13 cellular contexts compared by ENCODE assay signal in genomic region chr7:44449531-44449930, GRCh38. TPM values are rescaled to one million over a fixed set of nuclear protein-coding genes. Genes with fewer than 3 reads are reported as not detected.
A peak's percentile ranks its signal among the peaks of the same experiment; 100 is the strongest.
DNase-seq lines count a peak whose midpoint lies in the region; ATAC-seq, FAIRE-seq and TF ChIP-seq lines count a peak whose summit lies in the region.
"Had no signal": no experiment of that assay in that cellular context is flagged by ENCODE, and none has a peak within 500 bp of the region (broad histone marks: within the 10 kb centered on the region; RNA-seq: fewer than 3 reads in every experiment).

No MANE protein-coding gene starts in this region.

- no peak for FAIRE-seq in GM19239 (lab: Jason Lieb, UNC)

- H3K4me3 ChIP-seq in iPS-15b (ENCODE audit: low read depth, low read length): no peak overlapping the region
- H3K4me3 ChIP-seq: coronary artery, suprapubic skin had no signal

- no peak overlapping the region for H3K4me3 Mint-ChIP-seq in CD4-positive, alpha-beta T cell
- H3K4me3 Mint-ChIP-seq in activated naive CD8-positive, alpha-beta T cell treated with anti-CD3 and anti-CD28 coated beads, Interleukin-2, amount 10 ng/mL, durations not matched to agents 7 days and 5 days: peak overlapping the region; percentile 5
- H3K4me3 Mint-ChIP-seq: activated CD4-positive, alpha-beta memory T cell treated with anti-CD3 and anti-CD28 coated beads for 36 hours; activated naive CD4-positive, alpha-beta T cell treated with anti-CD3 and anti-CD28 coated beads, Interleukin-2, amount 10 ng/mL, durations not matched to agents 7 days and 5 days; natural killer cell treated with Interleukin-12 subunit alpha and Interleukin-12 subunit beta and Interleukin-15 and Interleukin-18, amount 100 ng/mL, for 72 hours had no signal

- H3K36me3 Mint-ChIP-seq in CD4-positive, alpha-beta T cell (ENCODE audit: low read depth): peaks cover 72% of the 10 kb centered on the region
- H3K36me3 Mint-ChIP-seq in activated naive CD8-positive, alpha-beta T cell treated with anti-CD3 and anti-CD28 coated beads, Interleukin-2, amount 10 ng/mL, durations not matched to agents 7 days and 5 days: peaks cover 63% of the 10 kb centered on the region

- intact Hi-C loops in CD4-positive, alpha-beta T cell (cut with DNase I, micrococcal nuclease): no loop called here

- H3K36me3 ChIP-seq in iPS-15b (ENCODE audit: control insufficient read depth, insufficient read depth, low read length): peaks cover 6% of the 10 kb centered on the region

- H3K9me3 Mint-ChIP-seq in CD4-positive, alpha-beta T cell: no peaks in the 10 kb centered on the region
- peaks cover 10% of the 10 kb centered on the region for H3K9me3 Mint-ChIP-seq in activated naive CD8-positive, alpha-beta T cell treated with anti-CD3 and anti-CD28 coated beads, Interleukin-2, amount 10 ng/mL, durations not matched to agents 7 days and 5 days
- H3K9me3 Mint-ChIP-seq: activated CD4-positive, alpha-beta memory T cell treated with anti-CD3 and anti-CD28 coated beads for 36 hours; natural killer cell treated with Interleukin-12 subunit alpha and Interleukin-12 subunit beta and Interleukin-15 and Interleukin-18, amount 100 ng/mL, for 72 hours had no signal

- ATAC-seq in CD4-positive, alpha-beta T cell (ENCODE audit: poor library complexity): no peak
- ATAC-seq in activated naive CD8-positive, alpha-beta T cell treated with anti-CD3 and anti-CD28 coated beads, Interleukin-2, amount 10 ng/mL, durations not matched to agents 7 days and 5 days (ENCODE audit: low read depth): no peak
- ATAC-seq in HG02623 (IDR thresholded peaks at IDR 0.05; ENCODE audit: unreplicated experiment): no peak
- ATAC-seq: natural killer cell treated with Interleukin-12 subunit alpha and Interleukin-12 subunit beta and Interleukin-15 and Interleukin-18, amount 100 ng/mL, for 72 hours; sciatic nerve had no signal

- POLR2A ChIA-PET in CD4-positive, alpha-beta T cell (lab: Charles Lee): interaction anchor here (0.6 to 1.6 kb wide), 2 partner anchors 31 to 40 kb away, joined by 3 to 5 read pairs; partner anchors contain the start of gene NUDCD3
- POLR2A ChIA-PET in activated naive CD8-positive, alpha-beta T cell treated with anti-CD3 and anti-CD28 coated beads, Interleukin-2, amount 10 ng/mL, durations not matched to agents 7 days and 5 days (lab: Charles Lee): no interaction called here

- peak overlapping the region; percentile 4 for H3K27ac Mint-ChIP-seq in CD4-positive, alpha-beta T cell
- H3K27ac Mint-ChIP-seq in activated naive CD8-positive, alpha-beta T cell treated with anti-CD3 and anti-CD28 coated beads, Interleukin-2, amount 10 ng/mL, durations not matched to agents 7 days and 5 days: no peak overlapping the region
- H3K27ac Mint-ChIP-seq: activated CD4-positive, alpha-beta memory T cell treated with anti-CD3 and anti-CD28 coated beads for 36 hours; natural killer cell treated with Interleukin-12 subunit alpha and Interleukin-12 subunit beta and Interleukin-15 and Interleukin-18, amount 100 ng/mL, for 72 hours had no signal

- H3K27me3 Mint-ChIP-seq in CD4-positive, alpha-beta T cell: no peaks in the 10 kb centered on the region
- H3K27me3 Mint-ChIP-seq in activated naive CD8-positive, alpha-beta T cell treated with anti-CD3 and anti-CD28 coated beads, Interleukin-2, amount 10 ng/mL, durations not matched to agents 7 days and 5 days: no peaks in the 10 kb centered on the region
- H3K27me3 Mint-ChIP-seq: activated CD4-positive, alpha-beta memory T cell treated with anti-CD3 and anti-CD28 coated beads for 36 hours; activated naive CD4-positive, alpha-beta T cell treated with anti-CD3 and anti-CD28 coated beads, Interleukin-2, amount 10 ng/mL, durations not matched to agents 7 days and 5 days; natural killer cell treated with Interleukin-12 subunit alpha and Interleukin-12 subunit beta and Interleukin-15 and Interleukin-18, amount 100 ng/mL, for 72 hours had no signal

- CTCF ChIA-PET in CD4-positive, alpha-beta T cell (lab: Charles Lee): interaction anchor here (0.7 kb wide), 1 partner anchor 234 kb away, joined by 7 read pairs; no protein-coding TSS in a partner anchor

- H3K27me3 ChIP-seq in CD4-positive, alpha-beta T cell (ENCODE audit: control insufficient read depth, insufficient read depth, low read length): no peaks in the 10 kb centered on the region
- H3K27me3 ChIP-seq in iPS-15b (ENCODE audit: control insufficient read depth, insufficient read depth, low read length): no peaks in the 10 kb centered on the region
- H3K27me3 ChIP-seq: suprapubic skin had no signal

- peak overlapping the region; percentile 5 for H3K9ac ChIP-seq in iPS-15b (ENCODE audit: low read depth, low read length)

- peaks cover 67% of the 10 kb centered on the region for H3K4me1 Mint-ChIP-seq in CD4-positive, alpha-beta T cell (ENCODE audit: low read depth)
- H3K4me1 Mint-ChIP-seq in activated naive CD8-positive, alpha-beta T cell treated with anti-CD3 and anti-CD28 coated beads, Interleukin-2, amount 10 ng/mL, durations not matched to agents 7 days and 5 days: peaks cover 27% of the 10 kb centered on the region

- no peaks in the 10 kb centered on the region for H3K9me3 ChIP-seq in CD4-positive, alpha-beta T cell (ENCODE audit: control insufficient read depth, low read length)
- H3K9me3 ChIP-seq in iPS-15b (ENCODE audit: control insufficient read depth, insufficient read depth, low read length): no peaks in the 10 kb centered on the region
- H3K9me3 ChIP-seq: suprapubic skin had no signal

- no peak for DNase-seq in CD4-positive, alpha-beta T cell
- DNase-seq in MV-4-11 (lab: John Stamatoyannopoulos, UW) (peak; percentile 69), NCI-H345 (lab: John Stamatoyannopoulos, UW) (no peak), GM19239 (ENCODE audit: insufficient read length, low spot score) (no peak)
- DNase-seq in activated naive CD8-positive, alpha-beta T cell treated with anti-CD3 and anti-CD28 coated beads, Interleukin-2, amount 10 ng/mL, durations not matched to agents 7 days and 5 days: no peak
- DNase-seq: activated CD4-positive, alpha-beta memory T cell treated with anti-CD3 and anti-CD28 coated beads for 36 hours; activated naive CD4-positive, alpha-beta T cell treated with anti-CD3 and anti-CD28 coated beads, Interleukin-2, amount 10 ng/mL, durations not matched to agents 7 days and 5 days had no signal

- TF ChIP-seq CTCF in CD4-positive, alpha-beta T cell (IDR thresholded peaks at IDR 0.05): no peak

- no peak overlapping the region for H3K27ac ChIP-seq in CD4-positive, alpha-beta T cell (ENCODE audit: low read depth, low read length)
- H3K27ac ChIP-seq: coronary artery, suprapubic skin had no signal

- peaks cover 4% of the 10 kb centered on the region for H3K4me1 ChIP-seq in iPS-15b (ENCODE audit: control insufficient read depth, insufficient read depth, low read length)

RNA-seq across cellular contexts. Expression of gene NUDCD3, which starts 40.9 kb away (rescaled TPM):
- total RNA-seq in CD4-positive, alpha-beta T cell: 10 to 100 TPM; 56.6 to 60.6 TPM
- 100 to 1,000 TPM in 1 of 2 experiments, 10 to 100 TPM in 1; 99.1 to 113 TPM for total RNA-seq in activated naive CD8-positive, alpha-beta T cell treated with anti-CD3 and anti-CD28 coated beads, Interleukin-2, amount 10 ng/mL, durations not matched to agents 7 days and 5 days
